ENCODE assay signal across 1 cellular context in the genomic region with DNA sequence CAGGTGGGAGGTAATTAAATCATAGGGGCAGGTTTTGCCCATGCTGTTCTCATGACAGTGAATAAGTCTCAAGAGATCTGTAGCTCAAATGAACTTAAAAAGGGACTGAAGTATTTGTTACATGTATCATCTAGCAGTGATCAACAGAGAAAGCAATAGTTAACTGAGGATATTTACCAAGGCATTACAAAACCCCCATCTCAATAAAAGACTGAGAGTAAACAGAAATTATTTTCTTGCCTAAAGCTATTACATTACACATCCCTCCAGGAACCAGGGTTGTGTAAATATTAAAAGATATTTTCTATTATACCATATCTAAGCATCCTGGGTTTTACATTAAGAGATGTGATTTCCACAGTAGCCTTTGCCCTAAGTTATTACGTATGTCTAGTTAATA.
TF ChIP-seq lines count a peak whose summit lies in the region.

No MANE protein-coding gene starts in this region.

TF ChIP-seq in GM23338, 12 proteins besides CTCF, POLR2A, EP300 and RAD21 (continued from another document):
- TF ChIP-seq REST (IDR thresholded peaks at IDR 0.05; ENCODE audit: unreplicated experiment) (no peak), NANOG (IDR thresholded peaks at IDR 0.05; ENCODE audit: borderline replicate concordance) (no peak)
